In the genomic region with DNA sequence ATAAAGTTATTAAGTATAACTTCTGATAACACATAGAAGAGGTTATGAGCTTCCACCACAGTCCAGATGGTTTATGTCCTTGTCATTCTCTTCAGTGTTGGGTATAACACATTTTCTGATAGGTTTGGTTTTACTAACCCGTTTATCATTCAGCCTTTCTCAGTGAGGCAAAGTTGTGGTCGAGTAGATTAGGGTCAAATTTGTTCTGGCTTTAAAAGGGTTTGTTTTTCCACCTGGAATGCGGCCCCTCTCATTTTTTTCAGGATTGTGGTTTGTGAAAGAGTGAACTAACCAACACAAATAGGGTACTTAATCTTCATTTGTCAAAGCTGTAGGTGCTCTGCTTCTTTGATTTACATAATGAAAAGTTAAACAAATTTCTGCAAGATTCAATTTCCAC, we compare ENCODE assay signal across 16 cellular contexts.
A peak's percentile ranks its signal among the peaks of the same experiment; 100 is the strongest.
DNase-seq lines count a peak whose midpoint lies in the region; TF ChIP-seq lines count a peak whose summit lies in the region.
"Had no signal": no experiment of that assay in that cellular context is flagged by ENCODE, and none has a peak within 500 bp of the region (broad histone marks: within the 10 kb centered on the region; RNA-seq: fewer than 3 reads in every experiment).

No MANE protein-coding gene starts in this region.

- 0% methylated on average over 2 of the region's 3 CpGs for WGBS in mesenchymal stem cell

- H2BK120ac ChIP-seq in mesenchymal stem cell (ENCODE audit: low read depth, low read length): no peak overlapping the region

- no peak overlapping the region for H3K18ac ChIP-seq in mesenchymal stem cell (ENCODE audit: low read depth in 1 of 2, low read length in 2 of 2)

- no peaks in the 10 kb centered on the region for H3K79me1 ChIP-seq in mesenchymal stem cell (replicated peaks; ENCODE audit: low read length, poor library complexity, severe bottlenecking)

- no peak overlapping the region for H2BK15ac ChIP-seq in mesenchymal stem cell (ENCODE audit: low read depth, poor library complexity, severe bottlenecking)

- no peak overlapping the region for H2BK5ac ChIP-seq in mesenchymal stem cell (ENCODE audit: low read depth, low read length, poor library complexity, severe bottlenecking)

- no peak overlapping the region for H3K23ac ChIP-seq in mesenchymal stem cell (ENCODE audit: low read length in 2 of 2)

- H2AFZ ChIP-seq in mesenchymal stem cell (ENCODE audit: low read depth, low read length): no peak overlapping the region

- no peaks in the 10 kb centered on the region for H3K36me3 ChIP-seq in mesenchymal stem cell (ENCODE audit: control insufficient read depth in 1 of 2, insufficient read depth in 2 of 2, low read depth in 1 of 2, low read length in 2 of 2)
- no peaks in the 10 kb centered on the region for H3K36me3 ChIP-seq in effector memory CD4-positive, alpha-beta T cell (ENCODE audit: control insufficient read depth, insufficient read depth, low read length)
- H3K36me3 ChIP-seq: suprapubic skin had no signal

- H2AK5ac ChIP-seq in mesenchymal stem cell (ENCODE audit: low read length, severe bottlenecking): no peak overlapping the region

- DNase-seq in ELF-1 (ENCODE audit: low read depth, low spot score) (peak; percentile 14), NCI-H226 (peak; percentile 3), astrocyte of the spinal cord (ENCODE audit: low read depth, low spot score) (peak; percentile 16), mesenchymal stem cell (peak; percentile 56), SKM-1 treated with dmso at 0.1 percent for 144 hours (lab: John Stamatoyannopoulos, UW; ENCODE audit: unreplicated experiment) (no peak)
- no peak for DNase-seq in stimulated activated CD4-positive, alpha-beta T cell treated with anti-CD3 and anti-CD28 coated beads, Interleukin-4, amount 100 ng/mL, for 24 hours
- DNase-seq in stimulated activated CD4-positive, alpha-beta T cell treated with anti-CD3 and anti-CD28 coated beads, Interleukin-2, amount 100 ng/mL, for 48 hours: no peak
- DNase-seq in effector memory CD4-positive, alpha-beta T cell: no peak
- DNase-seq: activated CD4-positive, alpha-beta T cell treated with anti-CD3 and anti-CD28 coated beads for 4 hours; activated CD8-positive, alpha-beta memory T cell treated with anti-CD3 and anti-CD28 coated beads, Interleukin-2, amount 10 ng/mL, durations not matched to agents 7 days and 5 days; activated naive CD8-positive, alpha-beta T cell treated with anti-CD3 and anti-CD28 coated beads, Interleukin-2, amount 10 ng/mL, durations not matched to agents 7 days and 5 days; CD4-positive, CD25-positive, alpha-beta regulatory T cell; NCI-H1417 treated with DMSO at 0.1 percent for 48 hours; NCI-H2171; NCI-H748 treated with DMSO at 0.1 percent for 48 hours had no signal

- H3K9me3 ChIP-seq in mesenchymal stem cell (ENCODE audit: control insufficient read depth, low read length): peaks cover 3% of the 10 kb centered on the region
- H3K9me3 ChIP-seq in effector memory CD4-positive, alpha-beta T cell (ENCODE audit: control insufficient read depth, low read length): no peaks in the 10 kb centered on the region
- H3K9me3 ChIP-seq: suprapubic skin had no signal

- no peak overlapping the region for H4K91ac ChIP-seq in mesenchymal stem cell (ENCODE audit: low read length)

- H3K4me3 ChIP-seq in astrocyte of the spinal cord (ENCODE audit: low read depth, low read length) (no peak overlapping the region), mesenchymal stem cell (ENCODE audit: insufficient read depth in 1 of 2, low read depth in 1 of 2, low read length in 2 of 2) (no peak overlapping the region)
- H3K4me3 ChIP-seq in effector memory CD4-positive, alpha-beta T cell (ENCODE audit: insufficient read depth, low read depth, low read length, poor library complexity, severe bottlenecking): no peak overlapping the region
- H3K4me3 ChIP-seq: suprapubic skin had no signal

- H4K8ac ChIP-seq in mesenchymal stem cell (ENCODE audit: low read length): no peak overlapping the region

- H3K9ac ChIP-seq in mesenchymal stem cell (ENCODE audit: low read length): no peak overlapping the region

- H3K27me3 ChIP-seq in mesenchymal stem cell (ENCODE audit: control insufficient read depth in 1 of 2, insufficient read depth in 1 of 2, low read length in 2 of 2): no peaks in the 10 kb centered on the region
- H3K27me3 ChIP-seq in effector memory CD4-positive, alpha-beta T cell (replicated peaks; ENCODE audit: control insufficient read depth, insufficient read depth, low read length, poor library complexity, severe bottlenecking): no peaks in the 10 kb centered on the region
- H3K27me3 ChIP-seq: suprapubic skin had no signal

- no peak overlapping the region for H2BK12ac ChIP-seq in mesenchymal stem cell (ENCODE audit: low read length in 2 of 2)

- H3K27ac ChIP-seq in mesenchymal stem cell (ENCODE audit: low read length, poor library complexity, severe bottlenecking): no peak overlapping the region
- no peak overlapping the region for H3K27ac ChIP-seq in effector memory CD4-positive, alpha-beta T cell (ENCODE audit: insufficient read depth, low read length, poor library complexity, severe bottlenecking)
- H3K27ac ChIP-seq: suprapubic skin had no signal

- in situ Hi-C loops in astrocyte of the spinal cord (cut with HindIII; ENCODE audit: low sequenced_read_pairs): no loop called here

- H3K4me2 ChIP-seq in mesenchymal stem cell (ENCODE audit: low read length, poor library complexity, severe bottlenecking): no peak overlapping the region

- H3K4ac ChIP-seq in mesenchymal stem cell (ENCODE audit: low read depth in 1 of 2, low read length in 2 of 2): no peak overlapping the region

- no peak for TF ChIP-seq CTCF in astrocyte of the spinal cord (IDR thresholded peaks at IDR 0.05; ENCODE audit: low read depth, low read length)

- H3K4me1 ChIP-seq in mesenchymal stem cell (ENCODE audit: control insufficient read depth, insufficient read depth, low read depth, low read length): no peaks in the 10 kb centered on the region
- H3K4me1 ChIP-seq in effector memory CD4-positive, alpha-beta T cell (ENCODE audit: control insufficient read depth, insufficient read depth, low read length, poor library complexity, severe bottlenecking): no peaks in the 10 kb centered on the region
- H3K4me1 ChIP-seq: suprapubic skin had no signal

- no peak overlapping the region for H3K14ac ChIP-seq in mesenchymal stem cell (ENCODE audit: low read length in 2 of 2)

Comparison
In these comparisons a context has a peak if more than half of its experiments do, and no peak if none do; other contexts are left out.
1. DNase-seq: peak in ELF-1 (single experiment), NCI-H226 (single experiment), astrocyte of the spinal cord (single experiment) and mesenchymal stem cell (single experiment); none in stimulated activated CD4-positive, alpha-beta T cell treated with anti-CD3 and anti-CD28 coated beads, Interleukin-4, amount 100 ng/mL, for 24 hours (single experiment), SKM-1 treated with dmso at 0.1 percent for 144 hours (single experiment), stimulated activated CD4-positive, alpha-beta T cell treated with anti-CD3 and anti-CD28 coated beads, Interleukin-2, amount 100 ng/mL, for 48 hours (0 of 2) and effector memory CD4-positive, alpha-beta T cell (0 of 3).